ENCODE assay signal across 10 cellular contexts in the genomic region with DNA sequence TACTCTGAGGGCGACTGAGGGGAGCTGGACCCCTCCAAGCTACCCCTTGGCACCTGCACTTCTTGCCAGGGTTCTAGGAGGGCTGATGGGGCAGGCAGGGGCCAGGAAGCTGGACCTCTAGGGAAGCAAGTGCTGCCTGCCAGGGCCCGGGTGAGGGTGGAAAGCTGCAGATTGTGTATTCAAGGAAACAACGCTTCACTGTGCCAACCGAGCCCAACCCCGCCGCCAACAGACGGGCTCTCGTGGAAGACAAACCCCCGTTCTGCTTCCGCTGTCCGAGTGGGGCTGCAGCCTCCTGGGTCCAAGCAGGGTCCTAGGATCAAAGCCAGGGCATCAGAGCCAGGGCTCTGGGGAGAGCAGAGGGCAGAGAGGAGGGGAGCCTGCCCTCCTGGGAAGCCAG. TPM values are rescaled to one million over a fixed set of nuclear protein-coding genes. Genes with fewer than 3 reads are reported as not detected.
DNase-seq lines count a peak whose midpoint lies in the region; TF ChIP-seq lines count a peak whose summit lies in the region.
"Had no signal": no experiment of that assay in that cellular context is flagged by ENCODE, and none has a peak within 500 bp of the region (broad histone marks: within the 10 kb centered on the region; RNA-seq: fewer than 3 reads in every experiment).

No MANE protein-coding gene starts in this region.

- no peak for TF ChIP-seq EP300 in stomach (IDR thresholded peaks at IDR 0.05)

- H3K27ac ChIP-seq in adrenal gland (peak overlapping the region in 3 of 5 donors; percentile 76 to 83 (median 77)), stomach (peak overlapping the region; percentile 83 to 95 (median 93))

- H3K9me3 Mint-ChIP-seq in T-helper 2 cell treated with Interferon-gamma antibody and Interleukin-4, amounts not matched to agents 5 μg/mL and 100 μg/mL, for 36 hours: no peaks in the 10 kb centered on the region

- TF ChIP-seq CTCF in adrenal gland (IDR thresholded peaks at IDR 0.05) (no peak), stomach (IDR thresholded peaks at IDR 0.05) (no peak)

- H3K36me3 ChIP-seq in adrenal gland (replicated peaks in 1 of 2) (peaks cover 0 to 5% of the 10 kb centered on the region in 2 donors), stomach (peaks cover 0 to 13% (median 10%) of the 10 kb centered on the region in 4 donors)

- TF ChIP-seq POLR2A in adrenal gland (IDR thresholded peaks at IDR 0.05) (no peak), stomach (IDR thresholded peaks at IDR 0.05) (no peak)

- intact Hi-C loops in adrenal gland (cut with DNase I): no loop called here
- intact Hi-C loops in stomach (cut with DNase I; ENCODE audit: low total_unique reads): no loop called here

- no peak overlapping the region for H3K4me3 ChIP-seq in adrenal gland
- H3K4me3 ChIP-seq in stomach: peak overlapping the region in 3 of 4 donors; percentile 65 to 88 (median 84)

- H3K27me3 Mint-ChIP-seq in T-helper 2 cell treated with Interferon-gamma antibody and Interleukin-4, amounts not matched to agents 5 μg/mL and 100 μg/mL, for 36 hours (ENCODE audit: low read depth): peaks cover 12% of the 10 kb centered on the region

- DNase-seq in T-helper 2 cell treated with Interferon-gamma antibody and Interleukin-4, amounts not matched to agents 5 μg/mL and 100 μg/mL, for 36 hours (ENCODE audit: low spot score): no peak
- DNase-seq in T-helper 2 cell (no peak), adrenal gland (peak in 6 of 7 donors; percentile 43 to 65 (median 50)), medulla oblongata (ENCODE audit: extremely low spot score) (peak; percentile 64), stomach (peak; percentile 81), SKM-1 treated with dmso at 0.1 percent for 144 hours (lab: John Stamatoyannopoulos, UW; ENCODE audit: unreplicated experiment) (no peak), COLO668 (lab: John Stamatoyannopoulos, UW; ENCODE audit: unreplicated experiment) (no peak)
- no peak for DNase-seq in stimulated activated CD4-positive, alpha-beta T cell treated with anti-CD3 and anti-CD28 coated beads, Interleukin-15, amount 100 ng/mL, for 24 hours
- DNase-seq: KBM-7 had no signal

- peaks cover 60% of the 10 kb centered on the region for H3K4me1 Mint-ChIP-seq in T-helper 2 cell treated with Interferon-gamma antibody and Interleukin-4, amounts not matched to agents 5 μg/mL and 100 μg/mL, for 36 hours (ENCODE audit: low read depth)

- peak overlapping the region; percentile 93 for H3K27ac Mint-ChIP-seq in T-helper 2 cell treated with Interferon-gamma antibody and Interleukin-4, amounts not matched to agents 5 μg/mL and 100 μg/mL, for 36 hours

- 43 to 57% (median 46%) methylated on average over 9 to 11 of the region's 11 CpGs; no CpG with 5 or more reads in 1 of the 4 donors for WGBS in adrenal gland, 4 donors
- 30 to 41% (median 36%) methylated on average over 11 of the region's 11 CpGs for WGBS in stomach, 5 donors

- H3K27me3 ChIP-seq in adrenal gland (no peaks in the 10 kb centered on the region), stomach (no peaks in the 10 kb centered on the region)

- H3K9me3 ChIP-seq in adrenal gland (replicated peaks in 1 of 3) (no peaks in the 10 kb centered on the region), stomach (no peaks in the 10 kb centered on the region)

- peaks cover 39 to 60% of the 10 kb centered on the region in 2 donors for H3K4me1 ChIP-seq in adrenal gland (replicated peaks in 1 of 2)
- peaks cover 73 to 85% (median 79%) of the 10 kb centered on the region in 4 donors for H3K4me1 ChIP-seq in stomach

- H3K36me3 Mint-ChIP-seq in T-helper 2 cell treated with Interferon-gamma antibody and Interleukin-4, amounts not matched to agents 5 μg/mL and 100 μg/mL, for 36 hours (ENCODE audit: low read depth): peaks cover 45% of the 10 kb centered on the region

- H3K4me3 Mint-ChIP-seq in T-helper 2 cell treated with Interferon-gamma antibody and Interleukin-4, amounts not matched to agents 5 μg/mL and 100 μg/mL, for 36 hours: peak overlapping the region; percentile 95

RNA-seq across cellular contexts. Expression of a gene that starts 3.2 kb away (rescaled TPM):
- total RNA-seq in adrenal gland (100 to 1,000 TPM in 2 of 8 donors, 10 to 100 TPM in 6; 67.2 to 113 (median 87.9) TPM), stomach (100 to 1,000 TPM in 2 of 5 donors, 10 to 100 TPM in 3; 36.2 to 191 (median 67.0) TPM)
- polyA plus RNA-seq in adrenal gland (100 to 1,000 TPM in 2 of 3 donors, 10 to 100 TPM in 1; 47.4 to 119 (median 111) TPM), stomach (100 to 1,000 TPM in 2 of 3 donors, 10 to 100 TPM in 1; 64.5 to 169 (median 101) TPM)

RNA-seq across cellular contexts. Expression of a gene that starts 25.4 kb away (rescaled TPM):
- total RNA-seq in adrenal gland: 1 to 10 TPM in 2 of 8 donors, under 1 TPM in 1, not detected in 5; 0.56 to 3.5 (median 3.1) TPM
- 1 to 10 TPM in 1 of 3 donors, under 1 TPM in 1, not detected in 1; 0.56 to 1.3 TPM for polyA plus RNA-seq in adrenal gland
- not detected for total RNA-seq in stomach
- 1 to 10 TPM in 2 of 3 donors, under 1 TPM in 1; 0.88 to 9.8 (median 3.2) TPM for polyA plus RNA-seq in stomach
- total RNA-seq: NCI-H460 had no signal

RNA-seq across cellular contexts. Expression of a gene that starts 43.7 kb away (rescaled TPM):
- 10 to 100 TPM in 4 of 8 donors, 1 to 10 TPM in 3, under 1 TPM in 1; 0.97 to 45.4 (median 9.8) TPM for total RNA-seq in adrenal gland
- polyA plus RNA-seq in adrenal gland: 10 to 100 TPM in 1 of 3 donors, 1 to 10 TPM in 2; 1.2 to 16.4 (median 3.9) TPM
- under 1 TPM in 1 of 5 donors, not detected in 4; 0.55 TPM for total RNA-seq in stomach
- polyA plus RNA-seq in stomach: 1 to 10 TPM in 2 of 3 donors, under 1 TPM in 1; 0.43 to 3.1 (median 1.6) TPM
- total RNA-seq: NCI-H460 had no signal

Comparison
In these comparisons a context has a peak if more than half of its experiments do, and no peak if none do; other contexts are left out.
1. DNase-seq: peak in adrenal gland (6 of 7), medulla oblongata (single experiment) and stomach (single experiment); none in T-helper 2 cell treated with Interferon-gamma antibody and Interleukin-4, amounts not matched to agents 5 μg/mL and 100 μg/mL, for 36 hours (single experiment), T-helper 2 cell (0 of 5), SKM-1 treated with dmso at 0.1 percent for 144 hours (single experiment), COLO668 (single experiment) and stimulated activated CD4-positive, alpha-beta T cell treated with anti-CD3 and anti-CD28 coated beads, Interleukin-15, amount 100 ng/mL, for 24 hours (single experiment).
2. H3K4me3 ChIP-seq: peak in stomach (3 of 4); none in adrenal gland (0 of 4).